ENCODE assay signal across 35 cellular contexts in the genomic region with DNA sequence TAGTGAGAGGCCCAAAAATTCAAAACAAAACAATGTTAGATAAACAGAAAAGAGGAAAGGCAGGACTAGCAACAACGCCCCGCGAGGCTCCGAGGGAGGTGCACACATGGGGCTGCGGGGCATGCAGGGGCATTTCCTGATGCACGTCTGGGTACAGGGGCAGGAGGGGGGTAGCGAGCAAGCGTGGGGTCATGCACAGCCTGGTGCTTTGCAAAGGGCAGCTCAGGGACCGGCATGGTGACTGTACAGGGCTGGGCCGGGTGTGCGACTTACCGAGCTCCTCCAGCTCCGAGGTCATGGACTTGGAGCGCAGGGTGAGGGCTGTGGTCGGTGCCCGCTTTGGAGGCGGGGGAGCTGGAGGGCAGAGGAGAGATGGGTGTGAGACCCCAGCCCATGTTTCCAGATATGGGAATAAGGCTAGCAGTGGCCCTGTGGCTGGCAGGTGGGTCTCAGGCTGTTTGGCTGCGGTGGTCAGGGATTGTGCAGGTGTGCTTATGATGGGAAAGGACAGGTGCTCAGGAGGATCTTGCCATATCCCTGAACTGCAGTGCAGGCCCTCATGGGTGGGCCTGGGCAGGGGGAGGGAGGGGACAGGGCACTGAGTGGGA.
DNase-seq lines count a peak whose midpoint lies in the region; ATAC-seq and TF ChIP-seq lines count a peak whose summit lies in the region.
"Had no signal": no experiment of that assay in that cellular context is flagged by ENCODE, and none has a peak within 500 bp of the region (broad histone marks: within the 10 kb centered on the region; RNA-seq: fewer than 3 reads in every experiment).

No MANE protein-coding gene starts in this region.

- H2BK120ac ChIP-seq in neuronal stem cell (ENCODE audit: low read depth, low read length): no peak overlapping the region

- no peak overlapping the region for H2BK12ac ChIP-seq in neuronal stem cell (ENCODE audit: low read length)

- H3K79me1 ChIP-seq in neuronal stem cell (ENCODE audit: low read depth, low read length): no peaks in the 10 kb centered on the region

- ATAC-seq in GM21360 (IDR thresholded peaks at IDR 0.05; ENCODE audit: unreplicated experiment): no peak
- no peak for ATAC-seq in HG02759 (IDR thresholded peaks at IDR 0.05; ENCODE audit: unreplicated experiment)
- ATAC-seq: activated CD8-positive, alpha-beta memory T cell treated with anti-CD3 and anti-CD28 coated beads, Interleukin-2, amount 10 ng/mL, durations not matched to agents 7 days and 5 days; activated naive CD8-positive, alpha-beta T cell treated with anti-CD3 and anti-CD28 coated beads, Interleukin-2, amount 50 U/mL, for 24 hours; K562; mucosa of descending colon; natural killer cell; stimulated activated naive CD8-positive, alpha-beta T cell treated with anti-CD3 and anti-CD28 coated beads, Interleukin-15, Interleukin-2, amounts not matched to agents 100 U/mL and 50 U/mL, for 24 hours had no signal

- H2AK5ac ChIP-seq in neuronal stem cell (ENCODE audit: low read depth, low read length): no peak overlapping the region

- H3K4me3 ChIP-seq in dorsolateral prefrontal cortex (no peak overlapping the region), neuronal stem cell (ENCODE audit: low read length in 2 of 2) (no peak overlapping the region)
- H3K4me3 ChIP-seq: esophagus muscularis mucosa, GM23248, heart left ventricle, K562, mucosa of descending colon, ovary, SK-N-MC, testis, uterus had no signal

- no peaks in the 10 kb centered on the region for H3K27me3 ChIP-seq in dorsolateral prefrontal cortex
- no peaks in the 10 kb centered on the region for H3K27me3 ChIP-seq in neuronal stem cell (ENCODE audit: control insufficient read depth in 3 of 3, insufficient read depth in 3 of 3, low read depth in 1 of 3, low read length in 3 of 3)
- H3K27me3 ChIP-seq: esophagus muscularis mucosa, heart left ventricle, ovary, testis, uterus had no signal

- H3K4ac ChIP-seq in neuronal stem cell (ENCODE audit: low read length): peak overlapping the region; percentile 8

- peak overlapping the region; percentile 15 for H3K9ac ChIP-seq in neuronal stem cell (ENCODE audit: low read depth, low read length, poor library complexity)
- H3K9ac ChIP-seq: GM23248 had no signal

- peaks cover 2 to 6% of the 10 kb centered on the region in 2 donors for H3K36me3 ChIP-seq in neuronal stem cell (replicated peaks in 1 of 2; ENCODE audit: control insufficient read depth in 2 of 2, insufficient read depth in 2 of 2, low read length in 2 of 2)
- H3K36me3 ChIP-seq: esophagus muscularis mucosa, heart left ventricle, ovary, uterus had no signal

- DNase-seq in NCI-H1417 (lab: John Stamatoyannopoulos, UW) (peak in 2 of 3 experiments; percentile 19 to 41), NCI-H1417 treated with DMSO at 0.1 percent for 48 hours (lab: John Stamatoyannopoulos, UW) (no peak), NCI-H1105 (lab: John Stamatoyannopoulos, UW) (peak; percentile 17), dorsolateral prefrontal cortex (peak in 5 of 10 donors; percentile 17 to 40 (median 23)), neuronal stem cell (ENCODE audit: low spot score) (no peak), cerebellar cortex (ENCODE audit: low spot score) (no peak)
- DNase-seq: 8988T; activated CD4-positive, CD25-positive, alpha-beta regulatory T cell; activated CD8-positive, alpha-beta memory T cell treated with anti-CD3 and anti-CD28 coated beads, Interleukin-2, amount 10 ng/mL, durations not matched to agents 7 days and 5 days; activated naive CD8-positive, alpha-beta T cell treated with anti-CD3 and anti-CD28 coated beads, Interleukin-2, amount 50 U/mL, for 24 hours; activated T-cell treated with anti-CD3 and anti-CD28 coated beads, Interleukin-2, amount 50 U/mL, for 48 hours; DND-41; foreskin fibroblast; GF-D8; GM23248; HFFc6; natural killer cell; NCI-H1048; NCI-H187 treated with DMSO at 0.1 percent for 48 hours; NCI-H2227 treated with DMSO at 0.1 percent for 48 hours; NCI-H82; stimulated activated CD4-positive, alpha-beta T cell treated with anti-CD3 and anti-CD28 coated beads, Interleukin-2, amount 100 ng/mL, for 24 hours; stimulated activated naive CD8-positive, alpha-beta T cell treated with anti-CD3 and anti-CD28 coated beads, Interleukin-15, Interleukin-2, amounts not matched to agents 100 U/mL and 50 U/mL, for 24 hours; T-helper 1 cell; testis; uterus had no signal

- no peak overlapping the region for H2BK5ac ChIP-seq in neuronal stem cell (ENCODE audit: low read length)

- no peak overlapping the region for H4K8ac ChIP-seq in neuronal stem cell (ENCODE audit: low read depth, low read length)

- H3K18ac ChIP-seq in neuronal stem cell (ENCODE audit: low read length): peak overlapping the region; percentile 72

- no peak overlapping the region for H2BK15ac ChIP-seq in neuronal stem cell (ENCODE audit: low read length)

- peaks cover 18 to 33% of the 10 kb centered on the region in 2 donors for H3K4me1 ChIP-seq in neuronal stem cell (ENCODE audit: control insufficient read depth in 2 of 2, insufficient read depth in 1 of 2, low read depth in 1 of 2, low read length in 2 of 2)
- H3K4me1 ChIP-seq: esophagus muscularis mucosa, testis, uterus had no signal

- intact Hi-C loops in dorsolateral prefrontal cortex (cut with DNase I): no loop called here

- no peaks in the 10 kb centered on the region for H3K9me3 ChIP-seq in neuronal stem cell (replicated peaks in 1 of 2; ENCODE audit: control insufficient read depth in 2 of 2, insufficient read depth in 1 of 2, low read depth in 1 of 2, low read length in 2 of 2)
- H3K9me3 ChIP-seq: esophagus muscularis mucosa, heart left ventricle, mucosa of descending colon, ovary, testis, uterus had no signal

- H3K27ac ChIP-seq in dorsolateral prefrontal cortex (peak overlapping the region in 31 of 59 donors; percentile 8 to 83 (median 46)), neuronal stem cell (replicated peaks; ENCODE audit: low read length) (no peak overlapping the region)
- H3K27ac ChIP-seq: esophagus muscularis mucosa, GM23248, heart left ventricle, ovary, RWPE1, SK-N-MC, testis, uterus had no signal

- no peak overlapping the region for H3K4me2 ChIP-seq in neuronal stem cell (ENCODE audit: insufficient read depth, low read length, poor library complexity, severe bottlenecking)

- no peak for TF ChIP-seq CTCF in dorsolateral prefrontal cortex (IDR thresholded peaks at IDR 0.05 in 54 of 56, conservative IDR thresholded peaks at IDR 0.05 in 2 of 56; ENCODE audit: low read depth in 1 of 56, partially characterized antibody in 56 of 56)

- no CpG with 5 or more reads among the region's 18 CpGs for WGBS in neuronal stem cell (ENCODE audit: extremely low coverage in 2 of 2, insufficient read length in 2 of 2, insufficient replicate concordance in 1 of 2), 2 donors

- H3K14ac ChIP-seq in neuronal stem cell (ENCODE audit: low read length): no peak overlapping the region

- no peak overlapping the region for H3K23ac ChIP-seq in neuronal stem cell (ENCODE audit: low read depth, low read length, poor library complexity)

- H4K91ac ChIP-seq in neuronal stem cell (ENCODE audit: low read depth, low read length, poor library complexity): no peak overlapping the region

- H2AFZ ChIP-seq in neuronal stem cell (ENCODE audit: low read length): no peak overlapping the region
- H2AFZ ChIP-seq: GM23248 had no signal

Comparison
In these comparisons a context has a peak if more than half of its experiments do, and no peak if none do; other contexts are left out.
1. DNase-seq: peak in NCI-H1417 (2 of 3) and NCI-H1105 (single experiment); none in NCI-H1417 treated with DMSO at 0.1 percent for 48 hours (single experiment), neuronal stem cell (single experiment) and cerebellar cortex (single experiment).